In the genomic region with DNA sequence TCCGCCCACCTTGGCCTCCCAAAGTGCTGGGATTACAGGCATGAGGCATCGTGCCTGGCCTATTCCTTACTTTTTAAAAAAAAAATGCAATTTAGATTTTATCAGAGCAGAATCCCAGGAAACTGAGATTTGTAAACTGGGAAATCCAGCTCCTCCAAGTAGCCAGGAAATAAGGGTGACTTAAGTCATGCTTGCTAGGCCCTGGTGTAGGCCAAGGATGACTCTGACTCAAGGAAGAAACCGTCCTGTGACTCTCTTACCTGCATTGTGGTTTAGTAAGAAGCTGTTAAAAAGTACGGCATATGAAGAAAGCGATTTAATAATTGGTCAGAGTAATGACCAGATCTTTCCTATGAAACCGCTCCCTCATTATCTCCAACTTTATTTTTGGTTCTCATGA, we compare ENCODE assay signal across 1 cellular context.
TF ChIP-seq lines count a peak whose summit lies in the region.

No MANE protein-coding gene starts in this region.

TF ChIP-seq in HCT116, 20 proteins besides CTCF, POLR2A, EP300 and RAD21 (continued from another document):
- TF ChIP-seq, protein P1, sequence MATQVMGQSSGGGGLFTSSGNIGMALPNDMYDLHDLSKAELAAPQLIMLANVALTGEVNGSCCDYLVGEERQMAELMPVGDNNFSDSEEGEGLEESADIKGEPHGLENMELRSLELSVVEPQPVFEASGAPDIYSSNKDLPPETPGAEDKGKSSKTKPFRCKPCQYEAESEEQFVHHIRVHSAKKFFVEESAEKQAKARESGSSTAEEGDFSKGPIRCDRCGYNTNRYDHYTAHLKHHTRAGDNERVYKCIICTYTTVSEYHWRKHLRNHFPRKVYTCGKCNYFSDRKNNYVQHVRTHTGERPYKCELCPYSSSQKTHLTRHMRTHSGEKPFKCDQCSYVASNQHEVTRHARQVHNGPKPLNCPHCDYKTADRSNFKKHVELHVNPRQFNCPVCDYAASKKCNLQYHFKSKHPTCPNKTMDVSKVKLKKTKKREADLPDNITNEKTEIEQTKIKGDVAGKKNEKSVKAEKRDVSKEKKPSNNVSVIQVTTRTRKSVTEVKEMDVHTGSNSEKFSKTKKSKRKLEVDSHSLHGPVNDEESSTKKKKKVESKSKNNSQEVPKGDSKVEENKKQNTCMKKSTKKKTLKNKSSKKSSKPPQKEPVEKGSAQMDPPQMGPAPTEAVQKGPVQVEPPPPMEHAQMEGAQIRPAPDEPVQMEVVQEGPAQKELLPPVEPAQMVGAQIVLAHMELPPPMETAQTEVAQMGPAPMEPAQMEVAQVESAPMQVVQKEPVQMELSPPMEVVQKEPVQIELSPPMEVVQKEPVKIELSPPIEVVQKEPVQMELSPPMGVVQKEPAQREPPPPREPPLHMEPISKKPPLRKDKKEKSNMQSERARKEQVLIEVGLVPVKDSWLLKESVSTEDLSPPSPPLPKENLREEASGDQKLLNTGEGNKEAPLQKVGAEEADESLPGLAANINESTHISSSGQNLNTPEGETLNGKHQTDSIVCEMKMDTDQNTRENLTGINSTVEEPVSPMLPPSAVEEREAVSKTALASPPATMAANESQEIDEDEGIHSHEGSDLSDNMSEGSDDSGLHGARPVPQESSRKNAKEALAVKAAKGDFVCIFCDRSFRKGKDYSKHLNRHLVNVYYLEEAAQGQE (IDR thresholded peaks at IDR 0.05; ENCODE audit: low read depth), result no peak
- TF ChIP-seq YY1 (IDR thresholded peaks at IDR 0.05; ENCODE audit: extremely low read depth, insufficient replicate concordance, low read depth, low read length), result no peak
- TF ChIP-seq CBX3 (IDR thresholded peaks at IDR 0.05; ENCODE audit: low read depth), result no peak
TF ChIP-seq in HCT116: peak in this region for 0.
